In the genomic region with DNA sequence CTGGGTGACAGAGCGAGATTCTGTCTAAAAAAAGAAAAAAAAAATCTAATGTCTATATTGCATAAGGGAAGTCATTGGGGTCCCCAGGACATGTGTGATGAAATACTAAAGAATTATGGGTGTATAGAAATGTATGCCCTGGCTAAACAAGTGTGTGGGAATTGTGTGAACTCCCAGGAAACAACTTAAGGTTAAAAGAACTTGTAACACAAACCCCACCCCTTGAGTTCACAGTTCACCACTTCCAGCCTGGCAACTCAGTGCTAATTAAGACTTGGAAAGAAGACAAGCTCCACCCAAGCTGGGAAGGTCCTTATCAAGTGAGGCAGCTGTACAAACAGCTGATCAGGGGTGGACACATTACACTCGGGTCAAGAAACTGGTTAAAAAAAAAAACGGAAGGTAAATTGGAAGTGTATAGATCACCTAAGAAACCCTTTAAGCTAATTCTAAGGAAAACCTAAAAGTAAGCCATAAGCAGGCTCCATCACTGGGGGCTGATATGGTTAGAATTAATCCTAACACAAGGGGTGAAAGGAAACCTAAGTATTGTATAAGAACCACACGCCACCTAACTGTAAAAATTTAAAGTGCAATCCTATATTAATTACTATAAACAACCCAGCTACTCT, we compare ENCODE assay signal across 8 cellular contexts. TPM values are rescaled to one million over a fixed set of nuclear protein-coding genes. Genes with fewer than 3 reads are reported as not detected.
DNase-seq lines count a peak whose midpoint lies in the region; ATAC-seq and TF ChIP-seq lines count a peak whose summit lies in the region.

No MANE protein-coding gene starts in this region.

- intact Hi-C loops in gastrocnemius medialis (cut with DNase I; ENCODE audit: low total_unique reads), result no loop called here

- TF ChIP-seq CTCF in gastrocnemius medialis (IDR thresholded peaks at IDR 0.05 in 4 of 5, conservative IDR thresholded peaks at IDR 0.05 in 1 of 5) (peak in 2 of 5 experiments; percentile 8 to 36), GM13976 (IDR thresholded peaks at IDR 0.05; ENCODE audit: borderline replicate concordance, control extremely low read depth, extremely low read depth, insufficient read depth, missing control alignments) (no peak)

- in situ Hi-C loops in gastrocnemius medialis (cut with MboI; ENCODE audit: low sequenced_read_pairs in 4 of 4) (no loop called here), GM13976 (cut with MboI; ENCODE audit: low sequenced_read_pairs, unreplicated experiment) (no loop called here)

- no peaks in the 10 kb centered on the region for H3K36me3 ChIP-seq in gastrocnemius medialis

- no peak for TF ChIP-seq POLR2A in gastrocnemius medialis (IDR thresholded peaks at IDR 0.05)

- peaks cover 38 to 44% of the 10 kb centered on the region in 2 donors for H3K4me1 ChIP-seq in gastrocnemius medialis

- peak overlapping the region in 1 of 4 donors; percentile 7 for H3K4me3 ChIP-seq in gastrocnemius medialis

- H3K9me3 ChIP-seq in gastrocnemius medialis, result no peaks in the 10 kb centered on the region

- H3K27me3 ChIP-seq in gastrocnemius medialis, result no peaks in the 10 kb centered on the region

- peak overlapping the region in 3 of 4 donors; percentile 86 to 92 (median 88) for H3K27ac ChIP-seq in gastrocnemius medialis

- peak; percentile 32 for DNase-seq in NCI-H82 (lab: John Stamatoyannopoulos, UW)
- no peak for DNase-seq in NCI-H82 treated with DMSO at 0.1 percent for 48 hours (lab: John Stamatoyannopoulos, UW; ENCODE audit: unreplicated experiment)
- peak; percentile 86 for DNase-seq in NCI-H2196 (lab: John Stamatoyannopoulos, UW; ENCODE audit: unreplicated experiment)
- peak; percentile 66 for DNase-seq in dermis blood vessel endothelial cell
- DNase-seq in gastrocnemius medialis, result no peak
- DNase-seq in GM13976 (ENCODE audit: low spot score), result no peak
- DNase-seq in cortex of kidney (lab: John Stamatoyannopoulos, UW), result no peak

- no peak for ATAC-seq in gastrocnemius medialis
- ATAC-seq in GM18517 (IDR thresholded peaks at IDR 0.05; ENCODE audit: unreplicated experiment), result no peak

RNA-seq across cellular contexts. Expression of gene HLA-A, which starts 25.2 kb away (rescaled TPM):
- total RNA-seq in dermis blood vessel endothelial cell (595 and 927 TPM in 2 replicates), gastrocnemius medialis (100 to 1,000 TPM; 149 to 161 (median 154) TPM)

Comparison
In these comparisons a context has a peak if more than half of its experiments do, and no peak if none do; other contexts are left out.
1. DNase-seq: peak in NCI-H82 (single experiment), NCI-H2196 (single experiment) and dermis blood vessel endothelial cell (single experiment); none in NCI-H82 treated with DMSO at 0.1 percent for 48 hours (single experiment), gastrocnemius medialis (0 of 2), GM13976 (single experiment) and cortex of kidney (single experiment).